In the genomic region with DNA sequence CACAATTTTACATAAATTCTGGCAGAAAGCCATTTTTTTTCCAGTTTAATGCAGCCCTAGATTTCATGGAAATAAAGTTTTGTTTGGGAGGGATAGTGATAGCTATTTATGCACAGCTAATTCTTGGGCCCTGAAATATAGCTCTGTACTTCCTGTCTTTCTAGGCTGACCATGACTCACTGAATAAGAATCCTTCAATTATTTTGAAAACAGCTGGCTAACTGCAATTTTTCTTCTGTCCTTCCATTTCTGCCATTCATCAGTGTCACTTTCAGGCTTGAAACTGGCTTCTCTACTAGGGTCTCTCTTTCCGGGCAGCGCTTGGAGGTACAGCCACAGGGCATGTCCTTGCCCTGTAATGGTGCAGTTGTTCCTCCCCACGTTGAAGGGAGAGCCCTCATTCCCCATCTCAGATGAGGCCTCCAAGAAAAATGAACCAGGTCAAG, we compare ENCODE assay signal across 1 cellular context.
TF ChIP-seq lines count a peak whose summit lies in the region.

No MANE protein-coding gene starts in this region.

TF ChIP-seq in HepG2, 621 proteins besides CTCF, POLR2A, EP300 and RAD21 (continued from another document):
- TF ChIP-seq, protein P1, sequence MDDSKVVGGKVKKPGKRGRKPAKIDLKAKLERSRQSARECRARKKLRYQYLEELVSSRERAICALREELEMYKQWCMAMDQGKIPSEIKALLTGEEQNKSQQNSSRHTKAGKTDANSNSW (CRISPR knock-in tag; IDR thresholded peaks at IDR 0.05; ENCODE audit: borderline replicate concordance) = no peak
- TF ChIP-seq, protein P2, sequence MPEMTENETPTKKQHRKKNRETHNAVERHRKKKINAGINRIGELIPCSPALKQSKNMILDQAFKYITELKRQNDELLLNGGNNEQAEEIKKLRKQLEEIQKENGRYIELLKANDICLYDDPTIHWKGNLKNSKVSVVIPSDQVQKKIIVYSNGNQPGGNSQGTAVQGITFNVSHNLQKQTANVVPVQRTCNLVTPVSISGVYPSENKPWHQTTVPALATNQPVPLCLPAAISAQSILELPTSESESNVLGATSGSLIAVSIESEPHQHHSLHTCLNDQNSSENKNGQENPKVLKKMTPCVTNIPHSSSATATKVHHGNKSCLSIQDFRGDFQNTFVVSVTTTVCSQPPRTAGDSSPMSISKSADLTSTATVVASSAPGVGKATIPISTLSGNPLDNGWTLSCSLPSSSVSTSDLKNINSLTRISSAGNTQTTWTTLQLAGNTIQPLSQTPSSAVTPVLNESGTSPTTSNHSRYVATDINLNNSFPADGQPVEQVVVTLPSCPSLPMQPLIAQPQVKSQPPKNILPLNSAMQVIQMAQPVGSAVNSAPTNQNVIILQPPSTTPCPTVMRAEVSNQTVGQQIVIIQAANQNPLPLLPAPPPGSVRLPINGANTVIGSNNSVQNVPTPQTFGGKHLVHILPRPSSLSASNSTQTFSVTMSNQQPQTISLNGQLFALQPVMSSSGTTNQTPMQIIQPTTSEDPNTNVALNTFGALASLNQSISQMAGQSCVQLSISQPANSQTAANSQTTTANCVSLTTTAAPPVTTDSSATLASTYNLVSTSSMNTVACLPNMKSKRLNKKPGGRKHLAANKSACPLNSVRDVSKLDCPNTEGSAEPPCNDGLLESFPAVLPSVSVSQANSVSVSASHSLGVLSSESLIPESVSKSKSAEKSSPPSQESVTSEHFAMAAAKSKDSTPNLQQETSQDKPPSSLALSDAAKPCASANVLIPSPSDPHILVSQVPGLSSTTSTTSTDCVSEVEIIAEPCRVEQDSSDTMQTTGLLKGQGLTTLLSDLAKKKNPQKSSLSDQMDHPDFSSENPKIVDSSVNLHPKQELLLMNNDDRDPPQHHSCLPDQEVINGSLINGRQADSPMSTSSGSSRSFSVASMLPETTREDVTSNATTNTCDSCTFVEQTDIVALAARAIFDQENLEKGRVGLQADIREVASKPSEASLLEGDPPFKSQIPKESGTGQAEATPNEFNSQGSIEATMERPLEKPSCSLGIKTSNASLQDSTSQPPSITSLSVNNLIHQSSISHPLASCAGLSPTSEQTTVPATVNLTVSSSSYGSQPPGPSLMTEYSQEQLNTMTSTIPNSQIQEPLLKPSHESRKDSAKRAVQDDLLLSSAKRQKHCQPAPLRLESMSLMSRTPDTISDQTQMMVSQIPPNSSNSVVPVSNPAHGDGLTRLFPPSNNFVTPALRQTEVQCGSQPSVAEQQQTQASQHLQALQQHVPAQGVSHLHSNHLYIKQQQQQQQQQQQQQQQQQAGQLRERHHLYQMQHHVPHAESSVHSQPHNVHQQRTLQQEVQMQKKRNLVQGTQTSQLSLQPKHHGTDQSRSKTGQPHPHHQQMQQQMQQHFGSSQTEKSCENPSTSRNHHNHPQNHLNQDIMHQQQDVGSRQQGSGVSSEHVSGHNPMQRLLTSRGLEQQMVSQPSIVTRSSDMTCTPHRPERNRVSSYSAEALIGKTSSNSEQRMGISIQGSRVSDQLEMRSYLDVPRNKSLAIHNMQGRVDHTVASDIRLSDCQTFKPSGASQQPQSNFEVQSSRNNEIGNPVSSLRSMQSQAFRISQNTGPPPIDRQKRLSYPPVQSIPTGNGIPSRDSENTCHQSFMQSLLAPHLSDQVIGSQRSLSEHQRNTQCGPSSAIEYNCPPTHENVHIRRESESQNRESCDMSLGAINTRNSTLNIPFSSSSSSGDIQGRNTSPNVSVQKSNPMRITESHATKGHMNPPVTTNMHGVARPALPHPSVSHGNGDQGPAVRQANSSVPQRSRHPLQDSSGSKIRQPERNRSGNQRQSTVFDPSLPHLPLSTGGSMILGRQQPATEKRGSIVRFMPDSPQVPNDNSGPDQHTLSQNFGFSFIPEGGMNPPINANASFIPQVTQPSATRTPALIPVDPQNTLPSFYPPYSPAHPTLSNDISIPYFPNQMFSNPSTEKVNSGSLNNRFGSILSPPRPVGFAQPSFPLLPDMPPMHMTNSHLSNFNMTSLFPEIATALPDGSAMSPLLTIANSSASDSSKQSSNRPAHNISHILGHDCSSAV (CRISPR knock-in tag; IDR thresholded peaks at IDR 0.05; ENCODE audit: borderline replicate concordance) = no peak
- TF ChIP-seq MXI1 (IDR thresholded peaks at IDR 0.05; ENCODE audit: borderline replicate concordance, low read depth, low read length) (no peak), HOXD1 (CRISPR knock-in tag; IDR thresholded peaks at IDR 0.05) (no peak), MAFF (IDR thresholded peaks at IDR 0.05; ENCODE audit: low read depth, low read length) (no peak), ZNF260 (CRISPR knock-in tag; IDR thresholded peaks at IDR 0.05; ENCODE audit: borderline replicate concordance, low read depth) (no peak), RFXAP (CRISPR knock-in tag; IDR thresholded peaks at IDR 0.05; ENCODE audit: borderline replicate concordance) (no peak), PTBP1 (IDR thresholded peaks at IDR 0.05; ENCODE audit: low read depth, low read length, poor library complexity, severe bottlenecking) (no peak), ZBTB3 (CRISPR knock-in tag; IDR thresholded peaks at IDR 0.05; ENCODE audit: borderline replicate concordance, low read depth) (no peak), TOPORS (CRISPR knock-in tag; IDR thresholded peaks at IDR 0.05) (no peak), ZMYM2 (CRISPR knock-in tag; IDR thresholded peaks at IDR 0.05) (no peak)
- TF ChIP-seq, protein P3, sequence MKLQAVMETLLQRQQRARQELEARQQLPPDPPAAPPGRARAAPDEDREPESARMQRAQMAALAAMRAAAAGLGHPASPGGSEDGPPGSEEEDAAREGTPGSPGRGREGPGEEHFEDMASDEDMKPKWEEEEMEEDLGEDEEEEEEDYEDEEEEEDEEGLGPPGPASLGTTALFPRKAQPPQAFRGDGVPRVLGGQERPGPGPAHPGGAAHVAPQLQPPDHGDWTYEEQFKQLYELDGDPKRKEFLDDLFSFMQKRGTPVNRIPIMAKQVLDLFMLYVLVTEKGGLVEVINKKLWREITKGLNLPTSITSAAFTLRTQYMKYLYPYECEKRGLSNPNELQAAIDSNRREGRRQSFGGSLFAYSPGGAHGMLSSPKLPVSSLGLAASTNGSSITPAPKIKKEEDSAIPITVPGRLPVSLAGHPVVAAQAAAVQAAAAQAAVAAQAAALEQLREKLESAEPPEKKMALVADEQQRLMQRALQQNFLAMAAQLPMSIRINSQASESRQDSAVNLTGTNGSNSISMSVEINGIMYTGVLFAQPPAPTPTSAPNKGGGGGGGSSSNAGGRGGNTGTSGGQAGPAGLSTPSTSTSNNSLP (IDR thresholded peaks at IDR 0.05; ENCODE audit: low read depth, low read length) = no peak
- TF ChIP-seq, protein P4, sequence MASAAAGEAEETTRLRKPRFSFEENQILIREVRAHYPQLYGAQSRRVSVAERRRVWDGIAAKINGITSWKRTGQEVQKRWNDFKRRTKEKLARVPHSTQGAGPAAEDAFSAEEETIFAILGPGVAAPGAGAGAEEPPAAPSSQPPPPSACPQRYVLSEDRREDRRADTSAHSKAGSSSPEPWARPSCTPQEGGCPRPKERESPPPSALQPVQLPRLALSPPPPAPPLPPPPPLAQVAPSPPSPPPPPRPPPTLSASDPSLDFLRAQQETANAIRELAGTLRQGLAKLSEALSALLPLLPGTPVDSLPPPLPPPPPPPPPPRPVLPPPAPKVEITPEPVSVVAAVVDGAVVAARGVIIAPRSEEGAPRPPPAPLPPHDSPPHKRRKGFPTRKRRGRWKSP (CRISPR knock-in tag; IDR thresholded peaks at IDR 0.05) = no peak
- TF ChIP-seq, protein P5, sequence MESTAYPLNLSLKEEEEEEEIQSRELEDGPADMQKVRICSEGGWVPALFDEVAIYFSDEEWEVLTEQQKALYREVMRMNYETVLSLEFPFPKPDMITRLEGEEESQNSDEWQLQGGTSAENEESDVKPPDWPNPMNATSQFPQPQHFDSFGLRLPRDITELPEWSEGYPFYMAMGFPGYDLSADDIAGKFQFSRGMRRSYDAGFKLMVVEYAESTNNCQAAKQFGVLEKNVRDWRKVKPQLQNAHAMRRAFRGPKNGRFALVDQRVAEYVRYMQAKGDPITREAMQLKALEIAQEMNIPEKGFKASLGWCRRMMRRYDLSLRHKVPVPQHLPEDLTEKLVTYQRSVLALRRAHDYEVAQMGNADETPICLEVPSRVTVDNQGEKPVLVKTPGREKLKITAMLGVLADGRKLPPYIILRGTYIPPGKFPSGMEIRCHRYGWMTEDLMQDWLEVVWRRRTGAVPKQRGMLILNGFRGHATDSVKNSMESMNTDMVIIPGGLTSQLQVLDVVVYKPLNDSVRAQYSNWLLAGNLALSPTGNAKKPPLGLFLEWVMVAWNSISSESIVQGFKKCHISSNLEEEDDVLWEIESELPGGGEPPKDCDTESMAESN (CRISPR knock-in tag; conservative IDR thresholded peaks at IDR 0.05) = no peak
- TF ChIP-seq, protein P6, sequence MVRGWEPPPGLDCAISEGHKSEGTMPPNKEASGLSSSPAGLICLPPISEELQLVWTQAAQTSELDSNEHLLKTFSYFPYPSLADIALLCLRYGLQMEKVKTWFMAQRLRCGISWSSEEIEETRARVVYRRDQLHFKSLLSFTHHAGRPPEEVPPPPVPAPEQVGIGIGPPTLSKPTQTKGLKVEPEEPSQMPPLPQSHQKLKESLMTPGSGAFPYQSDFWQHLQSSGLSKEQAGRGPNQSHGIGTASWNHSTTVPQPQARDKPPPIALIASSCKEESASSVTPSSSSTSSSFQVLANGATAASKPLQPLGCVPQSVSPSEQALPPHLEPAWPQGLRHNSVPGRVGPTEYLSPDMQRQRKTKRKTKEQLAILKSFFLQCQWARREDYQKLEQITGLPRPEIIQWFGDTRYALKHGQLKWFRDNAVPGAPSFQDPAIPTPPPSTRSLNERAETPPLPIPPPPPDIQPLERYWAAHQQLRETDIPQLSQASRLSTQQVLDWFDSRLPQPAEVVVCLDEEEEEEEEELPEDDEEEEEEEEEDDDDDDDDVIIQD (CRISPR knock-in tag; IDR thresholded peaks at IDR 0.05; ENCODE audit: low read depth) = peak; percentile 21; the same call in 1 of the 2 replicates
- TF ChIP-seq, protein P7, sequence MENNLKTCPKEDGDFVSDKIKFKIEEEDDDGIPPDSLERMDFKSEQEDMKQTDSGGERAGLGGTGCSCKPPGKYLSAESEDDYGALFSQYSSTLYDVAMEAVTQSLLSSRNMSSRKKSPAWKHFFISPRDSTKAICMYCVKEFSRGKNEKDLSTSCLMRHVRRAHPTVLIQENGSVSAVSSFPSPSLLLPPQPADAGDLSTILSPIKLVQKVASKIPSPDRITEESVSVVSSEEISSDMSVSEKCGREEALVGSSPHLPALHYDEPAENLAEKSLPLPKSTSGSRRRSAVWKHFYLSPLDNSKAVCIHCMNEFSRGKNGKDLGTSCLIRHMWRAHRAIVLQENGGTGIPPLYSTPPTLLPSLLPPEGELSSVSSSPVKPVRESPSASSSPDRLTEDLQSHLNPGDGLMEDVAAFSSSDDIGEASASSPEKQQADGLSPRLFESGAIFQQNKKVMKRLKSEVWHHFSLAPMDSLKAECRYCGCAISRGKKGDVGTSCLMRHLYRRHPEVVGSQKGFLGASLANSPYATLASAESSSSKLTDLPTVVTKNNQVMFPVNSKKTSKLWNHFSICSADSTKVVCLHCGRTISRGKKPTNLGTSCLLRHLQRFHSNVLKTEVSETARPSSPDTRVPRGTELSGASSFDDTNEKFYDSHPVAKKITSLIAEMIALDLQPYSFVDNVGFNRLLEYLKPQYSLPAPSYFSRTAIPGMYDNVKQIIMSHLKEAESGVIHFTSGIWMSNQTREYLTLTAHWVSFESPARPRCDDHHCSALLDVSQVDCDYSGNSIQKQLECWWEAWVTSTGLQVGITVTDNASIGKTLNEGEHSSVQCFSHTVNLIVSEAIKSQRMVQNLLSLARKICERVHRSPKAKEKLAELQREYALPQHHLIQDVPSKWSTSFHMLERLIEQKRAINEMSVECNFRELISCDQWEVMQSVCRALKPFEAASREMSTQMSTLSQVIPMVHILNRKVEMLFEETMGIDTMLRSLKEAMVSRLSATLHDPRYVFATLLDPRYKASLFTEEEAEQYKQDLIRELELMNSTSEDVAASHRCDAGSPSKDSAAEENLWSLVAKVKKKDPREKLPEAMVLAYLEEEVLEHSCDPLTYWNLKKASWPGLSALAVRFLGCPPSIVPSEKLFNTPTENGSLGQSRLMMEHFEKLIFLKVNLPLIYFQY (CRISPR knock-in tag; IDR thresholded peaks at IDR 0.05; ENCODE audit: borderline replicate concordance) = no peak
- TF ChIP-seq, protein P8, sequence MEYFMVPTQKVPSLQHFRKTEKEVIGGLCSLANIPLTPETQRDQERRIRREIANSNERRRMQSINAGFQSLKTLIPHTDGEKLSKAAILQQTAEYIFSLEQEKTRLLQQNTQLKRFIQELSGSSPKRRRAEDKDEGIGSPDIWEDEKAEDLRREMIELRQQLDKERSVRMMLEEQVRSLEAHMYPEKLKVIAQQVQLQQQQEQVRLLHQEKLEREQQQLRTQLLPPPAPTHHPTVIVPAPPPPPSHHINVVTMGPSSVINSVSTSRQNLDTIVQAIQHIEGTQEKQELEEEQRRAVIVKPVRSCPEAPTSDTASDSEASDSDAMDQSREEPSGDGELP (IDR thresholded peaks at IDR 0.05; ENCODE audit: borderline replicate concordance, low read depth) = peak; percentile 63; the same call in 1 of the 2 replicates
